Comparison of ENCODE assay signal across 10 cellular contexts in the genomic region with DNA sequence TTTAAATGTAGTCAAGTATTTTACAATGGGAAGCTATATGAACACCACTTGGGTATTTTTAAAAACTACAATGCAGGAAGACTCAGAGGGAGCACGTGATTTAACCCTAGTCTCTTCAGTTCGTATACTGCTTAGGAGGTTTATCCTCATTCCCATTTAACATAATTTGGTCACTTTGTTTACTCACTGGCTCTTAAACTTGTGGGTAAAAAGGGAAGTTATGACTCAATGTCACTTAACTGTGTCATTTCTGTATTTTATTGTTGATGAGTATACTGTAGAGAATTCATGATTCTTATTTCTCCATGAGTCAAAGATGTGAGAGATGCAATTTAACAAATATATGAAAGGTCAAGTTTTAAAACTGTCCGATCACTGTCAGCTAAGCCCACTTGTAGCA. TPM values are rescaled to one million over a fixed set of nuclear protein-coding genes. Genes with fewer than 3 reads are reported as not detected.
DNase-seq lines count a peak whose midpoint lies in the region; ATAC-seq and TF ChIP-seq lines count a peak whose summit lies in the region.
"Had no signal": no experiment of that assay in that cellular context is flagged by ENCODE, and none has a peak within 500 bp of the region (broad histone marks: within the 10 kb centered on the region; RNA-seq: fewer than 3 reads in every experiment).

No MANE protein-coding gene starts in this region.

- CTCF ChIA-PET in activated CD8-positive, alpha-beta memory T cell treated with anti-CD3 and anti-CD28 coated beads, Interleukin-2, amount 10 ng/mL, durations not matched to agents 7 days and 5 days (lab: Charles Lee) = no interaction called here

- H3K4me1 Mint-ChIP-seq in activated CD8-positive, alpha-beta memory T cell treated with anti-CD3 and anti-CD28 coated beads, Interleukin-2, amount 10 ng/mL, durations not matched to agents 7 days and 5 days = peaks cover 21% of the 10 kb centered on the region
- peaks cover 10% of the 10 kb centered on the region for H3K4me1 Mint-ChIP-seq in chondrocyte (ENCODE audit: low read depth)

- no peak for DNase-seq in activated CD8-positive, alpha-beta memory T cell treated with anti-CD3 and anti-CD28 coated beads, Interleukin-2, amount 10 ng/mL, durations not matched to agents 7 days and 5 days
- DNase-seq in activated CD8-positive, alpha-beta memory T cell treated with anti-CD3 and anti-CD28 coated beads, Interleukin-2, amount 50 U/mL, for 4 hours = no peak
- DNase-seq in HS-27A (ENCODE audit: low read depth) (peak; percentile 49), chondrocyte (ENCODE audit: low spot score) (no peak), posterior vena cava (ENCODE audit: low spot score) (no peak), NCI-H2196 (lab: John Stamatoyannopoulos, UW; ENCODE audit: unreplicated experiment) (no peak)
- no peak for DNase-seq in stimulated activated naive CD8-positive, alpha-beta T cell treated with anti-CD3 and anti-CD28 coated beads, Interleukin-15, Interleukin-2, amounts not matched to agents 100 U/mL and 50 U/mL, for 24 hours
- DNase-seq: C1 segment of cervical spinal cord, kidney glomerular epithelial cell had no signal

- H3K36me3 Mint-ChIP-seq in activated CD8-positive, alpha-beta memory T cell treated with anti-CD3 and anti-CD28 coated beads, Interleukin-2, amount 10 ng/mL, durations not matched to agents 7 days and 5 days = peaks cover 16% of the 10 kb centered on the region
- peaks cover 14% of the 10 kb centered on the region for H3K36me3 Mint-ChIP-seq in chondrocyte (ENCODE audit: low read depth)

- intact Hi-C loops in posterior vena cava (cut with DNase I) = no loop called here

- peak; percentile 93 for ATAC-seq in activated CD8-positive, alpha-beta memory T cell treated with anti-CD3 and anti-CD28 coated beads, Interleukin-2, amount 10 ng/mL, durations not matched to agents 7 days and 5 days
- ATAC-seq in stimulated activated naive CD8-positive, alpha-beta T cell treated with anti-CD3 and anti-CD28 coated beads, Interleukin-15, Interleukin-2, amounts not matched to agents 100 U/mL and 50 U/mL, for 24 hours = peak; percentile 88
- ATAC-seq in HG02623 (IDR thresholded peaks at IDR 0.05; ENCODE audit: unreplicated experiment) = no peak

- TF ChIP-seq CTCF in chondrocyte (IDR thresholded peaks at IDR 0.05) = no peak

- no peaks in the 10 kb centered on the region for H3K9me3 Mint-ChIP-seq in activated CD8-positive, alpha-beta memory T cell treated with anti-CD3 and anti-CD28 coated beads, Interleukin-2, amount 10 ng/mL, durations not matched to agents 7 days and 5 days (ENCODE audit: low read depth)
- H3K9me3 Mint-ChIP-seq in chondrocyte (ENCODE audit: low read depth) = no peaks in the 10 kb centered on the region

- no peak overlapping the region for H3K4me3 Mint-ChIP-seq in activated CD8-positive, alpha-beta memory T cell treated with anti-CD3 and anti-CD28 coated beads, Interleukin-2, amount 10 ng/mL, durations not matched to agents 7 days and 5 days
- no peak overlapping the region for H3K4me3 Mint-ChIP-seq in chondrocyte (ENCODE audit: unreplicated experiment)

- H3K27me3 Mint-ChIP-seq in activated CD8-positive, alpha-beta memory T cell treated with anti-CD3 and anti-CD28 coated beads, Interleukin-2, amount 10 ng/mL, durations not matched to agents 7 days and 5 days = no peaks in the 10 kb centered on the region
- no peaks in the 10 kb centered on the region for H3K27me3 Mint-ChIP-seq in chondrocyte (ENCODE audit: low read depth)

- no peak overlapping the region for H3K27ac Mint-ChIP-seq in activated CD8-positive, alpha-beta memory T cell treated with anti-CD3 and anti-CD28 coated beads, Interleukin-2, amount 10 ng/mL, durations not matched to agents 7 days and 5 days
- peak overlapping the region; percentile 68 for H3K27ac Mint-ChIP-seq in chondrocyte (ENCODE audit: unreplicated experiment)

RNA-seq across cellular contexts. Expression of a gene that starts 48.2 kb away (rescaled TPM):
- 10 to 100 TPM in 1 of 2 experiments, 1 to 10 TPM in 1; 9.9 to 15.9 TPM for total RNA-seq in activated CD8-positive, alpha-beta memory T cell treated with anti-CD3 and anti-CD28 coated beads, Interleukin-2, amount 10 ng/mL, durations not matched to agents 7 days and 5 days
- total RNA-seq in chondrocyte = 25.8 to 29.3 TPM (median 28.0 TPM) in 3 replicates
- 10 to 100 TPM; 20.3 to 36.9 TPM for total RNA-seq in posterior vena cava
